21 cellular contexts compared by ENCODE assay signal in the genomic region with DNA sequence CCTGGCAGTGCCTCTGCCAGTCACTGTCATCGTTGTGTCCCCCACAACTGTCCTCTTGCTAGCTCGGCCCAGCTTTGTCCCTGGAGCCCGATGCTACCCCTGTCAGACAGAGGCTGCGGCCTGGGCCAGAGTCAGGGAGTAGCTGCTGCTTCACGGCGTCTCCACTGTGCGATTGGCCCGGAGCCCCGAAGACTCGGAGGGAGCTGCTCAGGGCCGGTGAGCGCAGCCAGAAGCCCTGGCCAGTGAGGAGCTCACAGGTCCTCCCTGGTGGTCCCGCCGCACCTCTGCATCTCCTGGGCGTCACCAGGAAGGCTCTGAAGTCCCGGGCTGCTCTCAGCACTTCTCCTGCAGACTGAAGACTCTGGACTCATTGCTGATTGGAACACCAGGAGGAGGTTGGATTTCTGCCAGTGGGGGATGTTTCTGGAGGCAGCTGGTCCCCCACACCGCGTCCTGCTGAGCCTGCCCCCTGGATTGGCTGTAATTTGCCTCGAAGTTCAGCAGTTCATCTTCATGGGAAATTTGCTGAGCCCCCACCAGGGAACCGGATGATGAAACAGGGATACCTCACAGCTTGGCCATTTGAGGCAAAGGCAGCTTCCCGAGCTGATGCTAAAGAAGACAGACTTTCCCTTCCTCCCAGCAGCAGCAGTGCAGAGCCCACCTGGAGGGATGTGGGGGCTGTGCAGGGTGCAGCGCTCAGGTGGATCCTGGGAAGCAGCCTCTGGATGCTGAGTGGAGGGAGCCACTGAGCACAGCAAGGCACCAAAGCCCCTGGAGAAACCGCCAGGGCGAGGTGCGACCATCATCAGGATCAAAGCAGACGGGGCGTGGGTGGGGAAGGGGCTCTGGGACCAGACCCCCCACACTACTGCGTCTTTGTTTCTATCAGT. TPM values are rescaled to one million over a fixed set of nuclear protein-coding genes. Genes with fewer than 3 reads are reported as not detected.
DNase-seq lines count a peak whose midpoint lies in the region; ATAC-seq and TF ChIP-seq lines count a peak whose summit lies in the region.
"Had no signal": no experiment of that assay in that cellular context is flagged by ENCODE, and none has a peak within 500 bp of the region (broad histone marks: within the 10 kb centered on the region; RNA-seq: fewer than 3 reads in every experiment).

No MANE protein-coding gene starts in this region.

- TF ChIP-seq POLR2A in stomach (IDR thresholded peaks at IDR 0.05) = no peak

- intact Hi-C loops in activated CD8-positive, alpha-beta T cell treated with anti-CD3 and anti-CD28 coated beads for 36 hours (cut with micrococcal nuclease) = loop anchor here (5.0 kb wide), 1 partner anchor 49 kb away; no protein-coding TSS in a partner anchor
- intact Hi-C loops in head of caudate nucleus (cut with DNase I) = loop anchor here (10.0 kb wide), 1 partner anchor 354 kb away; no protein-coding TSS in a partner anchor
- intact Hi-C loops in stomach (cut with DNase I; ENCODE audit: low total_unique reads) = loop anchor here (10.0 kb wide), 1 partner anchor 164 kb away; the partner anchor contains the start of gene FNBP1

- H3K36me3 Mint-ChIP-seq in activated CD8-positive, alpha-beta T cell treated with anti-CD3 and anti-CD28 coated beads, Interleukin-2, amount 10 ng/mL, durations not matched to agents 7 days and 5 days (ENCODE audit: low read depth) = peaks cover 60% of the 10 kb centered on the region
- peaks cover 30% of the 10 kb centered on the region for H3K36me3 Mint-ChIP-seq in activated CD8-positive, alpha-beta T cell treated with anti-CD3 and anti-CD28 coated beads for 36 hours (ENCODE audit: low read depth)
- H3K36me3 Mint-ChIP-seq in WTC11 = no peaks in the 10 kb centered on the region

- no peaks in the 10 kb centered on the region for H3K27me3 Mint-ChIP-seq in activated CD8-positive, alpha-beta T cell treated with anti-CD3 and anti-CD28 coated beads, Interleukin-2, amount 10 ng/mL, durations not matched to agents 7 days and 5 days (ENCODE audit: low read depth)
- H3K27me3 Mint-ChIP-seq in activated CD8-positive, alpha-beta T cell treated with anti-CD3 and anti-CD28 coated beads for 36 hours = no peaks in the 10 kb centered on the region
- H3K27me3 Mint-ChIP-seq in WTC11 (ENCODE audit: low read depth) = no peaks in the 10 kb centered on the region
- H3K27me3 Mint-ChIP-seq: progenitor cell of endocrine pancreas; stimulated activated naive CD8-positive, alpha-beta T cell treated with anti-CD3 and anti-CD28 coated beads, Interleukin-15, amount 100 ng/mL, for 72 hours had no signal

- H3K4me3 ChIP-seq in skeletal muscle cell (ENCODE audit: low read depth, low read length) (no peak overlapping the region), stomach (no peak overlapping the region)
- H3K4me3 ChIP-seq: A549, lower lobe of right lung, uterus had no signal

- POLR2A ChIA-PET in activated CD8-positive, alpha-beta T cell treated with anti-CD3 and anti-CD28 coated beads, Interleukin-2, amount 10 ng/mL, durations not matched to agents 7 days and 5 days (lab: Charles Lee) = interaction anchor here (1.0 kb wide), 1 partner anchor 11 kb away, joined by 5 read pairs; no protein-coding TSS in a partner anchor
- POLR2A ChIA-PET in activated CD8-positive, alpha-beta T cell treated with anti-CD3 and anti-CD28 coated beads for 36 hours (lab: Charles Lee) = interaction anchor here (1.0 kb wide), 1 partner anchor 11 kb away, joined by 5 read pairs; no protein-coding TSS in a partner anchor
- POLR2A ChIA-PET in WTC11 (lab: Charles Lee) = no interaction called here

- CTCF ChIA-PET in activated CD8-positive, alpha-beta T cell treated with anti-CD3 and anti-CD28 coated beads, Interleukin-2, amount 10 ng/mL, durations not matched to agents 7 days and 5 days (lab: Charles Lee) = no interaction called here
- CTCF ChIA-PET in activated CD8-positive, alpha-beta T cell treated with anti-CD3 and anti-CD28 coated beads for 36 hours (lab: Charles Lee) = no interaction called here
- CTCF ChIA-PET in WTC11 (lab: Charles Lee) = interaction anchor here (0.6 kb wide), 1 partner anchor 580 kb away, joined by 3 read pairs; no protein-coding TSS in a partner anchor

- peak overlapping the region in 2 of 5 donors; percentile 9 to 30 for H3K27ac ChIP-seq in stomach
- H3K27ac ChIP-seq: A549, lower lobe of right lung, uterus had no signal

- peak overlapping the region; percentile 7 for H3K27ac Mint-ChIP-seq in activated CD8-positive, alpha-beta T cell treated with anti-CD3 and anti-CD28 coated beads, Interleukin-2, amount 10 ng/mL, durations not matched to agents 7 days and 5 days
- H3K27ac Mint-ChIP-seq in activated CD8-positive, alpha-beta T cell treated with anti-CD3 and anti-CD28 coated beads for 36 hours = no peak overlapping the region
- peak overlapping the region; percentile 74 for H3K27ac Mint-ChIP-seq in WTC11
- H3K27ac Mint-ChIP-seq: CD14-positive monocyte; progenitor cell of endocrine pancreas; stimulated activated naive CD8-positive, alpha-beta T cell treated with anti-CD3 and anti-CD28 coated beads, Interleukin-15, amount 100 ng/mL, for 72 hours had no signal

- H3K36me3 ChIP-seq in stomach = peaks cover 0 to 18% (median 0%) of the 10 kb centered on the region in 4 donors
- H3K36me3 ChIP-seq: uterus had no signal

- ATAC-seq in activated CD8-positive, alpha-beta T cell treated with anti-CD3 and anti-CD28 coated beads, Interleukin-2, amount 10 ng/mL, durations not matched to agents 7 days and 5 days = no peak
- ATAC-seq in activated CD8-positive, alpha-beta T cell treated with anti-CD3 and anti-CD28 coated beads for 36 hours = no peak
- ATAC-seq in WTC11 = no peak
- ATAC-seq: A549; HCT116; lower lobe of right lung; stimulated activated naive CD8-positive, alpha-beta T cell treated with anti-CD3 and anti-CD28 coated beads, Interleukin-15, amount 100 ng/mL, for 72 hours had no signal

- H3K4me1 Mint-ChIP-seq in activated CD8-positive, alpha-beta T cell treated with anti-CD3 and anti-CD28 coated beads, Interleukin-2, amount 10 ng/mL, durations not matched to agents 7 days and 5 days (ENCODE audit: low read depth) = peaks cover 42% of the 10 kb centered on the region
- H3K4me1 Mint-ChIP-seq in activated CD8-positive, alpha-beta T cell treated with anti-CD3 and anti-CD28 coated beads for 36 hours (ENCODE audit: low read depth) = peaks cover 16% of the 10 kb centered on the region
- peaks cover 20% of the 10 kb centered on the region for H3K4me1 Mint-ChIP-seq in WTC11

- no peak for DNase-seq in activated CD8-positive, alpha-beta T cell treated with anti-CD3 and anti-CD28 coated beads, Interleukin-2, amount 10 ng/mL, durations not matched to agents 7 days and 5 days
- DNase-seq in activated CD8-positive, alpha-beta T cell treated with anti-CD3 and anti-CD28 coated beads for 36 hours = no peak
- DNase-seq in WTC11 (ENCODE audit: low spot score) (no peak), head of caudate nucleus (peak in 41 of 42 donors; percentile 30 to 88 (median 69)), skeletal muscle cell (ENCODE audit: low read depth) (peak; percentile 81), stomach (no peak), NCI-H774 (lab: John Stamatoyannopoulos, UW) (no peak), HT-29 (ENCODE audit: low spot score) (no peak)
- DNase-seq: activated gamma-delta T cell treated with Interleukin-2 at 50 U/mL for 16 hours; dermis blood vessel endothelial cell; DMS53; Kasumi-1; lower lobe of right lung; NCI-H1092 treated with DMSO at 0.1 percent for 48 hours; NCI-H748 treated with DMSO at 0.1 percent for 48 hours; stimulated activated naive CD8-positive, alpha-beta T cell treated with anti-CD3 and anti-CD28 coated beads, Interleukin-15, amount 100 ng/mL, for 72 hours; uterus had no signal

- TF ChIP-seq CTCF in activated CD8-positive, alpha-beta T cell treated with anti-CD3 and anti-CD28 coated beads for 36 hours (IDR thresholded peaks at IDR 0.05) = no peak
- no peak for TF ChIP-seq CTCF in WTC11 (IDR thresholded peaks at IDR 0.05)
- no peak for TF ChIP-seq CTCF in stomach (IDR thresholded peaks at IDR 0.05)

- no peak overlapping the region for H3K4me3 Mint-ChIP-seq in activated CD8-positive, alpha-beta T cell treated with anti-CD3 and anti-CD28 coated beads, Interleukin-2, amount 10 ng/mL, durations not matched to agents 7 days and 5 days
- no peak overlapping the region for H3K4me3 Mint-ChIP-seq in activated CD8-positive, alpha-beta T cell treated with anti-CD3 and anti-CD28 coated beads for 36 hours
- H3K4me3 Mint-ChIP-seq in WTC11 = no peak overlapping the region
- H3K4me3 Mint-ChIP-seq: CD14-positive monocyte had no signal

- WGBS in stomach, 5 donors = 76 to 84% (median 81%) methylated on average over 15 to 28 of the region's 28 CpGs

- no peaks in the 10 kb centered on the region for H3K27me3 ChIP-seq in stomach
- H3K27me3 ChIP-seq: uterus had no signal

- H3K9me3 Mint-ChIP-seq in activated CD8-positive, alpha-beta T cell treated with anti-CD3 and anti-CD28 coated beads, Interleukin-2, amount 10 ng/mL, durations not matched to agents 7 days and 5 days (ENCODE audit: insufficient read depth) = no peaks in the 10 kb centered on the region
- H3K9me3 Mint-ChIP-seq in activated CD8-positive, alpha-beta T cell treated with anti-CD3 and anti-CD28 coated beads for 36 hours = no peaks in the 10 kb centered on the region
- H3K9me3 Mint-ChIP-seq in WTC11 = no peaks in the 10 kb centered on the region
- H3K9me3 Mint-ChIP-seq: CD14-positive monocyte; stimulated activated naive CD8-positive, alpha-beta T cell treated with anti-CD3 and anti-CD28 coated beads, Interleukin-15, amount 100 ng/mL, for 72 hours had no signal

- H3K4me1 ChIP-seq in stomach = peaks cover 19 to 35% (median 24%) of the 10 kb centered on the region in 4 donors

- H3K9me3 ChIP-seq in stomach = no peaks in the 10 kb centered on the region
- H3K9me3 ChIP-seq: A549, lower lobe of right lung, uterus had no signal

- no peak for TF ChIP-seq EP300 in stomach (IDR thresholded peaks at IDR 0.05)

RNA-seq across cellular contexts. Expression of gene USP20, which starts 45.6 kb away (rescaled TPM):
- 10 to 100 TPM; 86.2 to 87.4 TPM for total RNA-seq in activated CD8-positive, alpha-beta T cell treated with anti-CD3 and anti-CD28 coated beads, Interleukin-2, amount 10 ng/mL, durations not matched to agents 7 days and 5 days
- 10 to 100 TPM; 55.3 to 55.9 TPM for total RNA-seq in activated CD8-positive, alpha-beta T cell treated with anti-CD3 and anti-CD28 coated beads for 36 hours
- total RNA-seq in WTC11 (2021) = 23.7 to 29.3 TPM (median 24.0 TPM) in 3 replicates
- 10 to 100 TPM in 3 of 5 donors, 1 to 10 TPM in 2; 7.3 to 52.1 (median 16.9) TPM for total RNA-seq in stomach
- 10 to 100 TPM; 15.9 to 32.4 (median 17.3) TPM for polyA plus RNA-seq in stomach
- total RNA-seq in HT-29 (2014; rRNA removed; shearing (Covaris generic)) = 12.4 and 14.8 TPM in 2 replicates

RNA-seq across cellular contexts. Expression of gene C9orf78, which starts 45.8 kb away (rescaled TPM):
- 10 to 100 TPM; 89.7 to 91.7 TPM for total RNA-seq in activated CD8-positive, alpha-beta T cell treated with anti-CD3 and anti-CD28 coated beads, Interleukin-2, amount 10 ng/mL, durations not matched to agents 7 days and 5 days
- total RNA-seq in activated CD8-positive, alpha-beta T cell treated with anti-CD3 and anti-CD28 coated beads for 36 hours = 10 to 100 TPM; 44.5 to 51.7 TPM
- total RNA-seq in WTC11 (2021) = 34.1 to 36.8 TPM (median 36.4 TPM) in 3 replicates
- total RNA-seq in stomach = 10 to 100 TPM; 18.7 to 62.0 (median 31.7) TPM
- polyA plus RNA-seq in stomach = 10 to 100 TPM; 54.5 to 67.5 (median 55.3) TPM
- 27.9 and 37.8 TPM in 2 replicates for total RNA-seq in HT-29 (2014; rRNA removed; shearing (Covaris generic))

RNA-seq across cellular contexts. Expression of gene TOR1A, which starts 57.0 kb away (rescaled TPM):
- 10 to 100 TPM; 54.6 to 58.4 TPM for total RNA-seq in activated CD8-positive, alpha-beta T cell treated with anti-CD3 and anti-CD28 coated beads, Interleukin-2, amount 10 ng/mL, durations not matched to agents 7 days and 5 days
- 10 to 100 TPM; 31.9 to 32.4 TPM for total RNA-seq in activated CD8-positive, alpha-beta T cell treated with anti-CD3 and anti-CD28 coated beads for 36 hours
- total RNA-seq in WTC11 (2021) (27.7 to 32.7 TPM (median 28.7 TPM) in 3 replicates), stomach (10 to 100 TPM in 4 of 5 donors, 1 to 10 TPM in 1; 6.4 to 77.6 (median 28.1) TPM)
- polyA plus RNA-seq in stomach = 10 to 100 TPM; 13.9 to 18.3 (median 16.6) TPM
- total RNA-seq in HT-29 (2014; rRNA removed; shearing (Covaris generic)) = 21.3 and 25.2 TPM in 2 replicates

Comparison
In these comparisons a context has a peak if more than half of its experiments do, and no peak if none do; other contexts are left out.
1. DNase-seq: peak in head of caudate nucleus (41 of 42) and skeletal muscle cell (single experiment); none in activated CD8-positive, alpha-beta T cell treated with anti-CD3 and anti-CD28 coated beads, Interleukin-2, amount 10 ng/mL, durations not matched to agents 7 days and 5 days (single experiment), activated CD8-positive, alpha-beta T cell treated with anti-CD3 and anti-CD28 coated beads for 36 hours (single experiment), WTC11 (single experiment), stomach (single experiment), NCI-H774 (single experiment) and HT-29 (single experiment).